11 cellular contexts compared by ENCODE assay signal in the genomic region with DNA sequence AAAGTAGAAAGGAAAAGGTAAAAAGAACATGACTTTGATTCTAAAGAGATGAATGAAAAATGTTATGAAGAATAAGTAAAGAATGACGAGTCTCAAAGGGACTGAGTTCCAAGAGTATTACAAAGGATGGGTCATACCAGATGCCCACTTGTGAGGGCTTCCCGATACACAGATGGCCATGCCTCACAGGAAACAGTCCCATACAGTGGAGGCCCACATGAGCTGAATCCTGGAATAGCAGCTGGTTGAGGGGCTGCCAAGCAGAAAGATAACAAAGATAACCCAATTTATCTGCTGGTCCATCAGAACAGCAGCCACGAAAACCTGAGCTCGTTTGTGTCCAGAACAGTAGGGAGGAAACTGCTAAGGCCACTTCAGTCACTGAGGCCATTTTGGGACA. TPM values are rescaled to one million over a fixed set of nuclear protein-coding genes. Genes with fewer than 3 reads are reported as not detected.
DNase-seq lines count a peak whose midpoint lies in the region; ATAC-seq and TF ChIP-seq lines count a peak whose summit lies in the region.
"Had no signal": no experiment of that assay in that cellular context is flagged by ENCODE, and none has a peak within 500 bp of the region (broad histone marks: within the 10 kb centered on the region; RNA-seq: fewer than 3 reads in every experiment).

No MANE protein-coding gene starts in this region.

- H3K27ac ChIP-seq in MM.1S (ENCODE audit: low read length) = no peak overlapping the region

- H3K36me3 ChIP-seq in MM.1S (replicated peaks; ENCODE audit: insufficient read depth, low read length) = peaks cover 56% of the 10 kb centered on the region

- intact Hi-C loops in dendritic cell treated with granulocyte-macrophage colony-stimulating factor and Interleukin-4, amounts not matched to agents 40 ng/mL and 50 ng/mL, for 4 days (cut with micrococcal nuclease) = loop anchor here (5.0 to 10.0 kb wide), 3 partner anchors 36 to 586 kb away; no protein-coding TSS in a partner anchor

- no peaks in the 10 kb centered on the region for H3K9me2 ChIP-seq in MM.1S (replicated peaks; ENCODE audit: insufficient read depth, low read length)

- no peak overlapping the region for H3K9ac ChIP-seq in MM.1S (ENCODE audit: low read length)

- TF ChIP-seq CTCF in MM.1S (IDR thresholded peaks at IDR 0.05; ENCODE audit: low read length) = no peak

- H3K4me2 ChIP-seq in MM.1S (ENCODE audit: low read depth, low read length) = peak overlapping the region; percentile 69

- DNase-seq in EH (ENCODE audit: low read depth) (peak; percentile 74), MM.1S (no peak), NCI-H1694 (lab: John Stamatoyannopoulos, UW) (no peak), activated T-cell treated with anti-CD3 and anti-CD28 coated beads for 4 hours (no peak)
- no peak for DNase-seq in natural killer cell treated with Interleukin-12 subunit alpha and Interleukin-12 subunit beta and Interleukin-15 and Interleukin-18, amount 100 ng/mL, for 72 hours (ENCODE audit: low spot score)
- DNase-seq: cortex of kidney, naive B cell, substantia nigra had no signal

- H3K4me3 ChIP-seq in MM.1S (ENCODE audit: low read length) = peak overlapping the region; percentile 9

- 0 out of 2 replicates have a peak, but pooled peaks cover 8% of the 10 kb centered on the region for H3F3A ChIP-seq in MM.1S (ENCODE audit: insufficient read depth, low read length)

- H3K36me3 Mint-ChIP-seq in dendritic cell treated with granulocyte-macrophage colony-stimulating factor and Interleukin-4, amounts not matched to agents 40 ng/mL and 50 ng/mL, for 4 days (ENCODE audit: low read depth) = peaks cover 76% of the 10 kb centered on the region
- H3K36me3 Mint-ChIP-seq in natural killer cell treated with Interleukin-12 subunit alpha and Interleukin-12 subunit beta and Interleukin-15 and Interleukin-18, amount 100 ng/mL, for 72 hours = peaks cover 46% of the 10 kb centered on the region

- peak overlapping the region; percentile 64 for H3K27ac Mint-ChIP-seq in dendritic cell treated with granulocyte-macrophage colony-stimulating factor and Interleukin-4, amounts not matched to agents 40 ng/mL and 50 ng/mL, for 4 days
- H3K27ac Mint-ChIP-seq in natural killer cell treated with Interleukin-12 subunit alpha and Interleukin-12 subunit beta and Interleukin-15 and Interleukin-18, amount 100 ng/mL, for 72 hours = peak overlapping the region; percentile 28 to 45
- H3K27ac Mint-ChIP-seq: naive B cell had no signal

- H3K27me3 ChIP-seq in MM.1S (replicated peaks; ENCODE audit: insufficient read depth, low read length) = no peaks in the 10 kb centered on the region

- no peaks in the 10 kb centered on the region for H3K27me3 Mint-ChIP-seq in dendritic cell treated with granulocyte-macrophage colony-stimulating factor and Interleukin-4, amounts not matched to agents 40 ng/mL and 50 ng/mL, for 4 days
- H3K27me3 Mint-ChIP-seq in natural killer cell treated with Interleukin-12 subunit alpha and Interleukin-12 subunit beta and Interleukin-15 and Interleukin-18, amount 100 ng/mL, for 72 hours = no peaks in the 10 kb centered on the region
- H3K27me3 Mint-ChIP-seq: naive B cell had no signal

- H3K79me2 ChIP-seq in MM.1S (ENCODE audit: low read length) = peaks cover 87% of the 10 kb centered on the region

- H3K4me1 Mint-ChIP-seq in dendritic cell treated with granulocyte-macrophage colony-stimulating factor and Interleukin-4, amounts not matched to agents 40 ng/mL and 50 ng/mL, for 4 days (ENCODE audit: low read depth) = peaks cover 54% of the 10 kb centered on the region
- peaks cover 51 to 60% of the 10 kb centered on the region in 2 donors for H3K4me1 Mint-ChIP-seq in natural killer cell treated with Interleukin-12 subunit alpha and Interleukin-12 subunit beta and Interleukin-15 and Interleukin-18, amount 100 ng/mL, for 72 hours (ENCODE audit: low read depth in 2 of 2)

- H4K20me1 ChIP-seq in MM.1S (ENCODE audit: insufficient read depth, low read length) = peaks cover 18% of the 10 kb centered on the region; the same call in 1 of the 2 replicates

- ATAC-seq in natural killer cell treated with Interleukin-12 subunit alpha and Interleukin-12 subunit beta and Interleukin-15 and Interleukin-18, amount 100 ng/mL, for 72 hours = no peak
- no peak for ATAC-seq in HG03460 (IDR thresholded peaks at IDR 0.05; ENCODE audit: unreplicated experiment)
- ATAC-seq in HG02623 (IDR thresholded peaks at IDR 0.05; ENCODE audit: unreplicated experiment) = no peak

- peaks cover 46% of the 10 kb centered on the region for H3K4me1 ChIP-seq in MM.1S (ENCODE audit: low read length)

- no peak overlapping the region for H3K4me3 Mint-ChIP-seq in dendritic cell treated with granulocyte-macrophage colony-stimulating factor and Interleukin-4, amounts not matched to agents 40 ng/mL and 50 ng/mL, for 4 days
- peak overlapping the region; percentile 81 for H3K4me3 Mint-ChIP-seq in natural killer cell treated with Interleukin-12 subunit alpha and Interleukin-12 subunit beta and Interleukin-15 and Interleukin-18, amount 100 ng/mL, for 72 hours

- no peaks in the 10 kb centered on the region for H3K9me3 Mint-ChIP-seq in dendritic cell treated with granulocyte-macrophage colony-stimulating factor and Interleukin-4, amounts not matched to agents 40 ng/mL and 50 ng/mL, for 4 days
- H3K9me3 Mint-ChIP-seq in natural killer cell treated with Interleukin-12 subunit alpha and Interleukin-12 subunit beta and Interleukin-15 and Interleukin-18, amount 100 ng/mL, for 72 hours = no peaks in the 10 kb centered on the region

- H3K9me3 ChIP-seq in MM.1S (replicated peaks; ENCODE audit: insufficient read depth, low read length) = no peaks in the 10 kb centered on the region

- H2AFZ ChIP-seq in MM.1S (ENCODE audit: low read length) = no peak overlapping the region

RNA-seq across cellular contexts. Expression of a gene that starts 3.7 kb away (rescaled TPM):
- total RNA-seq in natural killer cell treated with Interleukin-12 subunit alpha and Interleukin-12 subunit beta and Interleukin-15 and Interleukin-18, amount 100 ng/mL, for 72 hours = 100 to 1,000 TPM; 119 to 183 TPM
